Comparison of ENCODE assay signal across 8 cellular contexts in the genomic region with DNA sequence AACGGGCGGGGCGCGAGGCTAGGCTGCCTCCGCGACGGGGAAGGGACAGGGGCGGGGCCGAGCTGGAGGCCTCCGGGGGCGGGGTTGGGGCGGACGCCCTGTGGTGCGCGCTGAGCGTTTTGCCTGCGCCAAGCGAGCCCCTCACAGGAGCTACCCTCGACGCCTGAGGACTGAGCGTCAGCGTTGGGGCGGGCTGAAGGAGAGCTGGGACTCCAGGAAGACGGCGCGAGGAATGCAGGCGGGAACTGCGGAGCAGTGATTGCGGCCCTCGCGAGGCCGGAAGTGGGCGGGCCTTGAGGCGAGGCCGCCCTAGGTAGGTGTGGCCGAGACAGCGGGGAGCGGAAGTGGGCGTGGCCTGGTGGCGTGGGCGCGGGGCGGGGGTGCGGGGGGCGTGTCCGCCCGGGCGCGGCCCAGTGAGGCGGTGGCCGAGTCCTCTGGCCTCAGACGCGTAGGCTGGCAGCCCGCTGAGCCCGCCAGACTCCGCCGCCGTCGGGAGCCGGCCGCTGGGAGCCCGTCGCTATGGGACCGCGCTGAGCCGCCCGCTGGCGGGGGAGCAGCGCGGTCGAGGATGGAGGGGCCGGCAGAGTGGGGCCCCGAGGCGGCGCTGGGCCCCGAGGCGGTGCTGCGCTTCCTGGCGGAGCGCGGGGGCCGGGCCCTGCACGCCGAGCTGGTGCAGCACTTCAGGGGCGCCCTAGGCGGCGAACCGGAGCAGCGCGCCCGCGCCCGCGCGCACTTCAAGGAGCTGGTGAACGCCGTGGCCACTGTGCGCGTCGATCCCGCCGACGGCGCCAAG. TPM values are rescaled to one million over a fixed set of nuclear protein-coding genes. Genes with fewer than 3 reads are reported as not detected.
DNase-seq lines count a peak whose midpoint lies in the region; ATAC-seq and TF ChIP-seq lines count a peak whose summit lies in the region.

A gene (minus strand): TSS at position 45 of the 793 bp plus-strand sequence. CDS start 139 bp downstream, outside the sequence.
A gene with protein sequence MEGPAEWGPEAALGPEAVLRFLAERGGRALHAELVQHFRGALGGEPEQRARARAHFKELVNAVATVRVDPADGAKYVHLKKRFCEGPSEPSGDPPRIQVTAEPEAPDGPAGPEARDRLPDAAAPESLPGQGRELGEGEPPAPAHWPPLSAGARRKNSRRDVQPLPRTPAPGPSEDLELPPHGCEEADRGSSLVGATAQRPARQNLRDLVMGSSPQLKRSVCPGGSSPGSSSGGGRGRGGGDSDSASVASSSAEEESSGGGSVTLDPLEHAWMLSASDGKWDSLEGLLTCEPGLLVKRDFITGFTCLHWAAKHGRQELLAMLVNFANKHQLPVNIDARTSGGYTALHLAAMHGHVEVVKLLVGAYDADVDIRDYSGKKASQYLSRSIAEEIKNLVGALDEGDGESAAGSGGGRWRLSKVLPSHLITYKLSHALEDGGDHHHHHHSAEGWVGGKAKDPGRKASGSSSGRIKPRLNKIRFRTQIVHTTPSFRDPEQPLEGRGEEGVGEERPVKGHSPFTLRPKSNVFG (plus strand): TSS at position 443 of the 793 bp plus-strand sequence. CDS start 126 bp downstream, at position 569.

- no peaks in the 10 kb centered on the region for H3K36me3 Mint-ChIP-seq in T-helper 2 cell treated with Interferon-gamma antibody and Interleukin-4, amounts not matched to agents 5 μg/mL and 100 μg/mL, for 36 hours (ENCODE audit: low read depth)

- H3K9ac ChIP-seq in GM23248 (peak within 1 kb of the TSS; percentile 96), MM.1S (ENCODE audit: low read length) (peak within 1 kb of the TSS; percentile 91)

- H3F3A ChIP-seq in GM23248 (ENCODE audit: insufficient read depth) (peaks cover 51% of the 10 kb centered on the region), MM.1S (ENCODE audit: insufficient read depth, low read length) (peaks cover 39% of the 10 kb centered on the region)

- WGBS in GM23248 (ENCODE audit: low coverage in 1 of 2, low lambda C conversion rate in 2 of 2, missing lambda C conversion rate in 2 of 2), 2 experiments: 1 to 2% methylated on average over 49 to 53 of the region's 104 CpGs
- WGBS in right cardiac atrium: under 1% methylated on average over 103 of the region's 104 CpGs
- 1% methylated on average over 59 of the region's 104 CpGs for WGBS in prostate gland
- 0 to 6% methylated on average over 1 to 52 of the region's 104 CpGs for WGBS in upper lobe of left lung, 2 donors

- H3K4me3 Mint-ChIP-seq in T-helper 2 cell treated with Interferon-gamma antibody and Interleukin-4, amounts not matched to agents 5 μg/mL and 100 μg/mL, for 36 hours: peak within 1 kb of the TSS; percentile 85

- peaks cover 87% of the 10 kb centered on the region for H3K79me2 ChIP-seq in GM23248 (ENCODE audit: insufficient read depth)
- H3K79me2 ChIP-seq in MM.1S (ENCODE audit: low read length): peaks cover 72% of the 10 kb centered on the region

- in situ Hi-C loops in GM23248 (cut with MboI): no loop called here

- intact Hi-C loops in right cardiac atrium (cut with DNase I): loop anchor here in 1 of 4 donors (5.0 kb wide), 1 partner anchor 67 kb away; no protein-coding TSS in a partner anchor
- intact Hi-C loops in prostate gland (cut with DNase I): loop anchor here (2.0 to 10.0 kb wide), 3 partner anchors 72 to 111 kb away; no protein-coding TSS in a partner anchor

- TF ChIP-seq POLR2A in prostate gland (IDR thresholded peaks at IDR 0.05) (peak; percentile 95), upper lobe of left lung (IDR thresholded peaks at IDR 0.05) (peak in 3 of 4 donors; percentile 93 to 97 (median 96))

- H4K20me1 ChIP-seq in GM23248 (ENCODE audit: insufficient read depth): no peaks in the 10 kb centered on the region; the same call in 1 of the 2 replicates
- no peaks in the 10 kb centered on the region for H4K20me1 ChIP-seq in MM.1S (ENCODE audit: insufficient read depth, low read length)

- H3K4me1 ChIP-seq in GM23248 (ENCODE audit: insufficient read depth) (peaks cover 43% of the 10 kb centered on the region), MM.1S (ENCODE audit: low read length) (peaks cover 47% of the 10 kb centered on the region), right cardiac atrium (ENCODE audit: control insufficient read depth, insufficient read depth, low read length) (peaks cover 7% of the 10 kb centered on the region), prostate gland (replicated peaks) (no peaks in the 10 kb centered on the region), upper lobe of left lung (peaks cover 20 to 48% (median 27%) of the 10 kb centered on the region in 4 donors)

- peak in 1 of 4 donors; percentile 49 for TF ChIP-seq EP300 in upper lobe of left lung (IDR thresholded peaks at IDR 0.05)

- H3K36me3 ChIP-seq in GM23248 (ENCODE audit: low read depth) (peaks cover 7% of the 10 kb centered on the region; the same call in 1 of the 2 replicates), MM.1S (replicated peaks; ENCODE audit: insufficient read depth, low read length) (no peaks in the 10 kb centered on the region), prostate gland (no peaks in the 10 kb centered on the region), upper lobe of left lung (no peaks in the 10 kb centered on the region)

- H3K27me3 Mint-ChIP-seq in T-helper 2 cell treated with Interferon-gamma antibody and Interleukin-4, amounts not matched to agents 5 μg/mL and 100 μg/mL, for 36 hours (ENCODE audit: low read depth): peaks cover 76% of the 10 kb centered on the region

- DNase-seq in DMS114 treated with DMSO at 0.1 percent for 48 hours (lab: John Stamatoyannopoulos, UW; ENCODE audit: unreplicated experiment): peak; percentile 87
- DNase-seq in GM23248: peak; percentile 100
- DNase-seq in MM.1S: peak; percentile 95
- DNase-seq in T-helper 2 cell treated with Interferon-gamma antibody and Interleukin-4, amounts not matched to agents 5 μg/mL and 100 μg/mL, for 36 hours (ENCODE audit: low spot score): peak; percentile 74
- DNase-seq in anterior cingulate cortex (lab: John Stamatoyannopoulos, UW): peak; percentile 16 to 95 (median 90)
- peak; percentile 99 for DNase-seq in right cardiac atrium
- DNase-seq in prostate gland (ENCODE audit: low spot score): peak; percentile 94
- DNase-seq in upper lobe of left lung: peak; percentile 96 to 99

- ATAC-seq in right cardiac atrium (peak; percentile 97 to 98), upper lobe of left lung (ENCODE audit: low FRiP score in 2 of 2) (peak; percentile 96 to 99)

- H3K4me3 ChIP-seq in GM23248 (peak within 1 kb of the TSS; percentile 92), MM.1S (ENCODE audit: low read length) (peak within 1 kb of the TSS; percentile 95), right cardiac atrium (ENCODE audit: low read length) (peak within 1 kb of the TSS; percentile 79), prostate gland (peak within 1 kb of the TSS; percentile 58 to 98), upper lobe of left lung (peak within 1 kb of the TSS; percentile 61 to 81 (median 70))

- peak within 1 kb of the TSS; percentile 41 for H3K27ac Mint-ChIP-seq in T-helper 2 cell treated with Interferon-gamma antibody and Interleukin-4, amounts not matched to agents 5 μg/mL and 100 μg/mL, for 36 hours

- H3K27ac ChIP-seq in GM23248 (peak within 1 kb of the TSS; percentile 93), MM.1S (ENCODE audit: low read length) (peak within 1 kb of the TSS; percentile 81), right cardiac atrium (ENCODE audit: low read length) (peak within 1 kb of the TSS; percentile 97), prostate gland (peak within 1 kb of the TSS; percentile 95 to 99), upper lobe of left lung (peak within 1 kb of the TSS; percentile 96 to 99 (median 98))

- H3K4me2 ChIP-seq in GM23248 (ENCODE audit: unreplicated experiment): peak within 1 kb of the TSS; percentile 96
- peak within 1 kb of the TSS; percentile 81 for H3K4me2 ChIP-seq in MM.1S (ENCODE audit: low read depth, low read length)

- H2AFZ ChIP-seq in GM23248: peak within 1 kb of the TSS; percentile 41
- H2AFZ ChIP-seq in MM.1S (ENCODE audit: low read length): peak within 1 kb of the TSS; percentile 48; the same call in 1 of the 2 replicates

- H3K9me3 Mint-ChIP-seq in T-helper 2 cell treated with Interferon-gamma antibody and Interleukin-4, amounts not matched to agents 5 μg/mL and 100 μg/mL, for 36 hours: no peaks in the 10 kb centered on the region

- peaks cover 10% of the 10 kb centered on the region for H3K4me1 Mint-ChIP-seq in T-helper 2 cell treated with Interferon-gamma antibody and Interleukin-4, amounts not matched to agents 5 μg/mL and 100 μg/mL, for 36 hours (ENCODE audit: low read depth)

- H3K9me3 ChIP-seq in GM23248 (ENCODE audit: low read depth): no peaks in the 10 kb centered on the region
- H3K9me3 ChIP-seq in MM.1S (replicated peaks; ENCODE audit: insufficient read depth, low read length): no peaks in the 10 kb centered on the region
- no peaks in the 10 kb centered on the region for H3K9me3 ChIP-seq in right cardiac atrium (ENCODE audit: control insufficient read depth, low read length)
- H3K9me3 ChIP-seq in prostate gland: no peaks in the 10 kb centered on the region
- no peaks in the 10 kb centered on the region for H3K9me3 ChIP-seq in upper lobe of left lung

- H3K27me3 ChIP-seq in GM23248 (replicated peaks; ENCODE audit: insufficient read depth) (no peaks in the 10 kb centered on the region), MM.1S (replicated peaks; ENCODE audit: insufficient read depth, low read length) (no peaks in the 10 kb centered on the region), right cardiac atrium (ENCODE audit: control insufficient read depth, insufficient read depth) (no peaks in the 10 kb centered on the region), prostate gland (replicated peaks; ENCODE audit: insufficient read depth) (no peaks in the 10 kb centered on the region), upper lobe of left lung (peaks cover 0 to 14% (median 0%) of the 10 kb centered on the region in 4 donors)

- H3K9me2 ChIP-seq in GM23248 (ENCODE audit: insufficient read depth) (no peaks in the 10 kb centered on the region), MM.1S (replicated peaks; ENCODE audit: insufficient read depth, low read length) (no peaks in the 10 kb centered on the region)

- no peak for TF ChIP-seq CTCF in MM.1S (IDR thresholded peaks at IDR 0.05; ENCODE audit: low read length)
- TF ChIP-seq CTCF in prostate gland (IDR thresholded peaks at IDR 0.05): peak in 1 of 4 experiments; percentile 16
- peak in 2 of 6 experiments; percentile 21 to 45 for TF ChIP-seq CTCF in upper lobe of left lung (IDR thresholded peaks at IDR 0.05)

RNA-seq across cellular contexts. Expression of the first gene that starts in this region (rescaled TPM):
- total RNA-seq in GM23248 (2014; rRNA removed; shearing (Covaris generic)): 129 and 152 TPM in 2 replicates
- 142 and 144 TPM in 2 replicates for polyA plus RNA-seq in GM23248 (2016; fragmentation: Nextera tagmentation; extraction: Ambion mirVana)
- 10 to 100 TPM; 58.8 to 63.0 (median 62.0) TPM for total RNA-seq in right cardiac atrium
- 27.9 TPM for polyA plus RNA-seq in right cardiac atrium
- total RNA-seq in prostate gland: 10 to 100 TPM; 66.3 to 94.9 TPM
- total RNA-seq in upper lobe of left lung: 100 to 1,000 TPM in 1 of 6 donors, 10 to 100 TPM in 5; 60.8 to 135 (median 88.5) TPM

RNA-seq across cellular contexts. Expression of the second gene that starts in this region (rescaled TPM):
- 43.6 and 46.0 TPM in 2 replicates for total RNA-seq in GM23248 (2014; rRNA removed; shearing (Covaris generic))
- polyA plus RNA-seq in GM23248 (2016; fragmentation: Nextera tagmentation; extraction: Ambion mirVana): 18.0 and 19.8 TPM in 2 replicates
- total RNA-seq in right cardiac atrium: 1 to 10 TPM; 2.1 to 3.5 (median 3.0) TPM
- polyA plus RNA-seq in right cardiac atrium: 1.5 TPM
- total RNA-seq in prostate gland: 10 to 100 TPM; 20.7 to 24.9 TPM
- 10 to 100 TPM; 17.8 to 30.7 (median 24.7) TPM for total RNA-seq in upper lobe of left lung

Comparison
In these comparisons a context has a peak if more than half of its experiments do, and no peak if none do; other contexts are left out.
1. Peak in every context shown above with its lines: DNase-seq, ATAC-seq, H3K4me3 ChIP-seq and H3K27ac ChIP-seq.